1 cellular context compared by ENCODE assay signal in the genomic region with DNA sequence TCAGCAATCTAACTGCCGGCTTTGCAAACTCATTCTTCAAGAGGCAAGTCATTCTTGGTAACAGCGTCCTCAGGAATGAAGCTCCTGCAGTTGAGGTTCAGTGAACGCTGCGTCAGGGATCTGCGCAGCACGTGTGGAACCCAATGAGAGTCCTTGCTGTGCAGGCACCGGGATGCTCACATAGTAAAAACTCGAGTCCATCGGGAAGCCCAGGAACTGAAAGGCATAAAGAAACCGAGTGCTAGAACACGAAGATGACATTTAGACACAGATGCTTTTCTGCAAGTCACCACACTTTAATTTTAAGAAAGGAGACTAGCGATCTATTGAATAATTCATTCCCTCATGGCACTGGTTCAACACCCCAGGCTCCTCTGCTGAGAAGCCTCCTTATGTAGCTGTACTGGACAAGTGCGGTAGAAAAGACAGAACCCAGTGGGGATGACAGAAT.
A peak's percentile ranks its signal among the peaks of the same experiment; 100 is the strongest.
TF ChIP-seq lines count a peak whose summit lies in the region.

No MANE protein-coding gene starts in this region.

TF ChIP-seq in HepG2, 621 proteins besides CTCF, POLR2A, EP300 and RAD21 (continued from another document):
- TF ChIP-seq ZNF549 (CRISPR knock-in tag; IDR thresholded peaks at IDR 0.05) (no peak), ZNF460 (CRISPR knock-in tag; IDR thresholded peaks at IDR 0.05; ENCODE audit: borderline replicate concordance) (no peak), ZNF713 (CRISPR knock-in tag; IDR thresholded peaks at IDR 0.05) (no peak), ZBTB7B (CRISPR knock-in tag; IDR thresholded peaks at IDR 0.05) (no peak), MED8 (CRISPR knock-in tag; IDR thresholded peaks at IDR 0.05; ENCODE audit: insufficient replicate concordance) (no peak), ZNF747 (CRISPR knock-in tag; IDR thresholded peaks at IDR 0.05; ENCODE audit: borderline replicate concordance) (no peak), CREB1 (IDR thresholded peaks at IDR 0.05) (no peak), CREB1 (CRISPR knock-in tag; IDR thresholded peaks at IDR 0.05) (peak; percentile 18; the same call in 1 of the 2 replicates)
- TF ChIP-seq, protein P1, sequence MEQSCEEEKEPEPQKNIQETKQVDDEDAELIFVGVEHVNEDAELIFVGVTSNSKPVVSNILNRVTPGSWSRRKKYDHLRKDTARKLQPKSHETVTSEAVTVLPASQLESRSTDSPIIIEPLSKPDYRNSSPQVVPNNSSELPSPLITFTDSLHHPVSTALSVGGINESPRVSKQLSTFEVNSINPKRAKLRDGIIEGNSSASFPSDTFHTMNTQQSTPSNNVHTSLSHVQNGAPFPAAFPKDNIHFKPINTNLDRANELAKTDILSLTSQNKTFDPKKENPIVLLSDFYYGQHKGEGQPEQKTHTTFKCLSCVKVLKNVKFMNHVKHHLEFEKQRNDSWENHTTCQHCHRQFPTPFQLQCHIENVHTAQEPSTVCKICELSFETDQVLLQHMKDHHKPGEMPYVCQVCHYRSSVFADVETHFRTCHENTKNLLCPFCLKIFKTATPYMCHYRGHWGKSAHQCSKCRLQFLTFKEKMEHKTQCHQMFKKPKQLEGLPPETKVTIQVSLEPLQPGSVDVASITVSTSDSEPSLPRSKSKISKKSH (CRISPR knock-in tag; IDR thresholded peaks at IDR 0.05; ENCODE audit: borderline replicate concordance): no peak
- TF ChIP-seq, protein P2, sequence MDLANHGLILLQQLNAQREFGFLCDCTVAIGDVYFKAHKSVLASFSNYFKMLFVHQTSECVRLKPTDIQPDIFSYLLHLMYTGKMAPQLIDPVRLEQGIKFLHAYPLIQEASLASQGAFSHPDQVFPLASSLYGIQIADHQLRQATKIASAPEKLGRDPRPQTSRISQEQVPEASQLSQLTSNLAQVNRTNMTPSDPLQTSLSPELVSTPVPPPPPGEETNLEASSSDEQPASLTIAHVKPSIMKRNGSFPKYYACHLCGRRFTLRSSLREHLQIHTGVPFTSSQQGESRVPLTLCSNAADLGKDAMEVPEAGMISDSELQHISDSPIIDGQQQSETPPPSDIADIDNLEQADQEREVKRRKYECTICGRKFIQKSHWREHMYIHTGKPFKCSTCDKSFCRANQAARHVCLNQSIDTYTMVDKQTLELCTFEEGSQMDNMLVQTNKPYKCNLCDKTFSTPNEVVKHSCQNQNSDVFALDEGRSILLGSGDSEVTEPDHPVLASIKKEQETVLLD (CRISPR knock-in tag; IDR thresholded peaks at IDR 0.05; ENCODE audit: low read depth): no peak
- TF ChIP-seq, protein P3, sequence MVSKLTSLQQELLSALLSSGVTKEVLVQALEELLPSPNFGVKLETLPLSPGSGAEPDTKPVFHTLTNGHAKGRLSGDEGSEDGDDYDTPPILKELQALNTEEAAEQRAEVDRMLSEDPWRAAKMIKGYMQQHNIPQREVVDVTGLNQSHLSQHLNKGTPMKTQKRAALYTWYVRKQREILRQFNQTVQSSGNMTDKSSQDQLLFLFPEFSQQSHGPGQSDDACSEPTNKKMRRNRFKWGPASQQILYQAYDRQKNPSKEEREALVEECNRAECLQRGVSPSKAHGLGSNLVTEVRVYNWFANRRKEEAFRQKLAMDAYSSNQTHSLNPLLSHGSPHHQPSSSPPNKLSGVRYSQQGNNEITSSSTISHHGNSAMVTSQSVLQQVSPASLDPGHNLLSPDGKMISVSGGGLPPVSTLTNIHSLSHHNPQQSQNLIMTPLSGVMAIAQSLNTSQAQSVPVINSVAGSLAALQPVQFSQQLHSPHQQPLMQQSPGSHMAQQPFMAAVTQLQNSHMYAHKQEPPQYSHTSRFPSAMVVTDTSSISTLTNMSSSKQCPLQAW (CRISPR knock-in tag; IDR thresholded peaks at IDR 0.05): no peak
- TF ChIP-seq, protein P4, sequence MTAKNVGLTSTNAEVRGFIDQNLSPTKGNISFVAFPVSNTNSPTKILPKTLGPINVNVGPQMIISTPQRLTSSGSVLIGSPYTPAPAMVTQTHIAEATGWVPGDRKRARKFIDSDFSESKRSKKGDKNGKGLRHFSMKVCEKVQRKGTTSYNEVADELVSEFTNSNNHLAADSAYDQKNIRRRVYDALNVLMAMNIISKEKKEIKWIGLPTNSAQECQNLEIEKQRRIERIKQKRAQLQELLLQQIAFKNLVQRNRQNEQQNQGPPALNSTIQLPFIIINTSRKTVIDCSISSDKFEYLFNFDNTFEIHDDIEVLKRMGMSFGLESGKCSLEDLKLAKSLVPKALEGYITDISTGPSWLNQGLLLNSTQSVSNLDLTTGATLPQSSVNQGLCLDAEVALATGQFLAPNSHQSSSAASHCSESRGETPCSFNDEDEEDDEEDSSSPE (CRISPR knock-in tag; IDR thresholded peaks at IDR 0.05): no peak
- TF ChIP-seq, protein P5, sequence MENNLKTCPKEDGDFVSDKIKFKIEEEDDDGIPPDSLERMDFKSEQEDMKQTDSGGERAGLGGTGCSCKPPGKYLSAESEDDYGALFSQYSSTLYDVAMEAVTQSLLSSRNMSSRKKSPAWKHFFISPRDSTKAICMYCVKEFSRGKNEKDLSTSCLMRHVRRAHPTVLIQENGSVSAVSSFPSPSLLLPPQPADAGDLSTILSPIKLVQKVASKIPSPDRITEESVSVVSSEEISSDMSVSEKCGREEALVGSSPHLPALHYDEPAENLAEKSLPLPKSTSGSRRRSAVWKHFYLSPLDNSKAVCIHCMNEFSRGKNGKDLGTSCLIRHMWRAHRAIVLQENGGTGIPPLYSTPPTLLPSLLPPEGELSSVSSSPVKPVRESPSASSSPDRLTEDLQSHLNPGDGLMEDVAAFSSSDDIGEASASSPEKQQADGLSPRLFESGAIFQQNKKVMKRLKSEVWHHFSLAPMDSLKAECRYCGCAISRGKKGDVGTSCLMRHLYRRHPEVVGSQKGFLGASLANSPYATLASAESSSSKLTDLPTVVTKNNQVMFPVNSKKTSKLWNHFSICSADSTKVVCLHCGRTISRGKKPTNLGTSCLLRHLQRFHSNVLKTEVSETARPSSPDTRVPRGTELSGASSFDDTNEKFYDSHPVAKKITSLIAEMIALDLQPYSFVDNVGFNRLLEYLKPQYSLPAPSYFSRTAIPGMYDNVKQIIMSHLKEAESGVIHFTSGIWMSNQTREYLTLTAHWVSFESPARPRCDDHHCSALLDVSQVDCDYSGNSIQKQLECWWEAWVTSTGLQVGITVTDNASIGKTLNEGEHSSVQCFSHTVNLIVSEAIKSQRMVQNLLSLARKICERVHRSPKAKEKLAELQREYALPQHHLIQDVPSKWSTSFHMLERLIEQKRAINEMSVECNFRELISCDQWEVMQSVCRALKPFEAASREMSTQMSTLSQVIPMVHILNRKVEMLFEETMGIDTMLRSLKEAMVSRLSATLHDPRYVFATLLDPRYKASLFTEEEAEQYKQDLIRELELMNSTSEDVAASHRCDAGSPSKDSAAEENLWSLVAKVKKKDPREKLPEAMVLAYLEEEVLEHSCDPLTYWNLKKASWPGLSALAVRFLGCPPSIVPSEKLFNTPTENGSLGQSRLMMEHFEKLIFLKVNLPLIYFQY (CRISPR knock-in tag; IDR thresholded peaks at IDR 0.05; ENCODE audit: borderline replicate concordance): peak; percentile 10; the same call in 1 of the 2 replicates
